Comparison of ENCODE assay signal across 8 cellular contexts in genomic region chr3:32577621-32578556, GRCh38. TPM values are rescaled to one million over a fixed set of nuclear protein-coding genes. Genes with fewer than 3 reads are reported as not detected.
DNase-seq lines count a peak whose midpoint lies in the region; ATAC-seq and TF ChIP-seq lines count a peak whose summit lies in the region.

No MANE protein-coding gene starts in this region.

- no peak overlapping the region for H3K4me3 ChIP-seq in cardiac muscle cell
- H3K4me3 ChIP-seq in tibial artery: peak overlapping the region; percentile 19 to 28
- no peak overlapping the region for H3K4me3 ChIP-seq in lower leg skin (ENCODE audit: low read depth, poor library complexity, severe bottlenecking)

- H3K27me3 ChIP-seq in cardiac muscle cell (no peaks in the 10 kb centered on the region), tibial artery (no peaks in the 10 kb centered on the region)

- H3K27ac Mint-ChIP-seq in CD14-positive monocyte (peak overlapping the region; percentile 82 to 95 (median 92)), T-cell (peak overlapping the region; percentile 47 to 80)

- POLR2A ChIA-PET in T-cell (lab: Charles Lee): no interaction called here

- H3K4me3 Mint-ChIP-seq in CD14-positive monocyte: peak overlapping the region; percentile 64 to 85
- H3K4me3 Mint-ChIP-seq in T-cell: peak overlapping the region in 2 of 3 donors; percentile 32 to 45

- CTCF ChIA-PET in T-cell (lab: Charles Lee): interaction anchor here in 1 of 2 donors (0.6 kb wide), 1 partner anchor 75 kb away, joined by 3 read pairs; the partner anchor contains the start of gene CMTM6

- WGBS in lower leg skin, 2 donors: 30 to 31% methylated on average over 8 of the region's 8 CpGs

- H3K36me3 Mint-ChIP-seq in CD14-positive monocyte: no peaks in the 10 kb centered on the region
- H3K36me3 Mint-ChIP-seq in T-cell: no peaks in the 10 kb centered on the region

- peaks cover 18% of the 10 kb centered on the region for H3K4me1 ChIP-seq in cardiac muscle cell (ENCODE audit: low read depth)
- H3K4me1 ChIP-seq in tibial artery: peaks cover 0 to 14% (median 10%) of the 10 kb centered on the region in 4 donors

- TF ChIP-seq POLR2A in lower leg skin (IDR thresholded peaks at IDR 0.05): no peak

- no peaks in the 10 kb centered on the region for H3K27me3 Mint-ChIP-seq in CD14-positive monocyte (ENCODE audit: low read depth in 3 of 3)
- H3K27me3 Mint-ChIP-seq in T-cell: no peaks in the 10 kb centered on the region

- DNase-seq in CD14-positive monocyte (ENCODE audit: low spot score): no peak
- peak in 1 of 34 experiments; percentile 15 for DNase-seq in T-cell
- peak in 1 of 2 donors; percentile 73 for DNase-seq in cardiac muscle cell (ENCODE audit: low read depth in 1 of 2, low spot score in 1 of 2)
- no peak for DNase-seq in tibial artery
- DNase-seq in lower leg skin (ENCODE audit: low spot score in 2 of 2): no peak
- DNase-seq in stimulated activated naive CD4-positive, alpha-beta T cell treated with Interleukin-2 at 50 U/mL for 16 hours (lab: John Stamatoyannopoulos, UW): no peak

- peaks cover 36% of the 10 kb centered on the region for H3K4me1 Mint-ChIP-seq in CD14-positive monocyte
- H3K4me1 Mint-ChIP-seq in T-cell: peaks cover 11% of the 10 kb centered on the region in 3 donors

- ATAC-seq in GM18907 (IDR thresholded peaks at IDR 0.05; ENCODE audit: unreplicated experiment) (peak; percentile 97), HG03095 (IDR thresholded peaks at IDR 0.05; ENCODE audit: unreplicated experiment) (peak; percentile 94), T-cell (replicated peaks in 1 of 4) (peak in 2 of 4 experiments; percentile 44 to 48)

- H3K27ac ChIP-seq in cardiac muscle cell (peak overlapping the region; percentile 48), tibial artery (peak overlapping the region; percentile 44 to 46)

- peaks cover 0 to 5% (median 3%) of the 10 kb centered on the region in 7 donors for H3K9me3 Mint-ChIP-seq in CD14-positive monocyte
- H3K9me3 Mint-ChIP-seq in T-cell: no peaks in the 10 kb centered on the region

- intact Hi-C loops in CD14-positive monocyte (cut with micrococcal nuclease): loop anchor here in 1 of 2 donors (10.0 kb wide), 3 partner anchors 63 to 173 kb away; partner anchors contain the start of gene CNOT10
- intact Hi-C loops in tibial artery (cut with DNase I; ENCODE audit: low total_unique reads): loop anchor here (10.0 kb wide), 2 partner anchors 73 to 107 kb away; partner anchors contain the start of genes CMTM6 and CNOT10
- intact Hi-C loops in lower leg skin (cut with DNase I; ENCODE audit: low total_unique reads): no loop called here

- H3K9me3 ChIP-seq in cardiac muscle cell (ENCODE audit: low read depth): no peaks in the 10 kb centered on the region
- no peaks in the 10 kb centered on the region for H3K9me3 ChIP-seq in tibial artery

- H3K36me3 ChIP-seq in cardiac muscle cell (no peaks in the 10 kb centered on the region), tibial artery (no peaks in the 10 kb centered on the region)

- TF ChIP-seq CTCF in CD14-positive monocyte (IDR thresholded peaks at IDR 0.05) (no peak), cardiac muscle cell (IDR thresholded peaks at IDR 0.05; ENCODE audit: low read depth, low read length) (no peak), tibial artery (IDR thresholded peaks at IDR 0.05) (no peak), lower leg skin (IDR thresholded peaks at IDR 0.05) (no peak)

RNA-seq across cellular contexts. Expression of gene DYNC1LI1, which starts 7.2 kb away (rescaled TPM):
- polyA plus RNA-seq in CD14-positive monocyte (10 to 100 TPM; 46.8 to 50.1 TPM), cardiac muscle cell (46.9 and 47.3 TPM in 2 replicates)
- total RNA-seq in T-cell (10 to 100 TPM; 24.7 to 32.6 (median 28.2) TPM), cardiac muscle cell (38.5 and 43.2 TPM in 2 replicates), lower leg skin (10 to 100 TPM; 60.4 to 64.3 (median 62.8) TPM)

Comparison
In these comparisons a context has a peak if more than half of its experiments do, and no peak if none do; other contexts are left out.
1. H3K4me3 ChIP-seq: peak in tibial artery (2 of 2); none in cardiac muscle cell (single experiment) and lower leg skin (single experiment).